ENCODE assay signal across 10 cellular contexts in genomic region chr11:35721576-35722341, GRCh38.
A peak's percentile ranks its signal among the peaks of the same experiment; 100 is the strongest.
DNase-seq lines count a peak whose midpoint lies in the region; ATAC-seq and TF ChIP-seq lines count a peak whose summit lies in the region.
"Had no signal": no experiment of that assay in that cellular context is flagged by ENCODE, and none has a peak within 500 bp of the region (broad histone marks: within the 10 kb centered on the region; RNA-seq: fewer than 3 reads in every experiment).

No MANE protein-coding gene starts in this region.

- no peak overlapping the region for H3K27ac Mint-ChIP-seq in T-helper 2 cell treated with Interferon-gamma antibody and Interleukin-4, amounts not matched to agents 5 μg/mL and 100 μg/mL, for 36 hours

- no peak for TF ChIP-seq CTCF in NB4 (IDR thresholded peaks at IDR 0.05; ENCODE audit: low read depth, low read length)

- DNase-seq in NB4 (ENCODE audit: low read depth), result peak; percentile 5
- peak; percentile 22 for DNase-seq in putamen (ENCODE audit: low spot score)
- no peak for DNase-seq in NCI-H2081 treated with DMSO at 0.1 percent for 48 hours (lab: John Stamatoyannopoulos, UW)
- DNase-seq in T-helper 2 cell treated with Interferon-gamma antibody and Interleukin-4, amounts not matched to agents 5 μg/mL and 100 μg/mL, for 36 hours (ENCODE audit: low spot score), result no peak
- no peak for DNase-seq in activated T-cell treated with anti-CD3 and anti-CD28 coated beads, Interleukin-2, amount 50 U/mL, for 1 hour
- no peak for DNase-seq in epidermal melanocyte (ENCODE audit: insufficient read length, low spot score)
- DNase-seq: NCI-H1417 treated with DMSO at 0.1 percent for 48 hours had no signal

- ATAC-seq in GM18867 (IDR thresholded peaks at IDR 0.05; ENCODE audit: unreplicated experiment), result peak; percentile 51
- ATAC-seq in GM21825 (IDR thresholded peaks at IDR 0.05; ENCODE audit: unreplicated experiment), result peak; percentile 59

- no peaks in the 10 kb centered on the region for H3K27me3 Mint-ChIP-seq in T-helper 2 cell treated with Interferon-gamma antibody and Interleukin-4, amounts not matched to agents 5 μg/mL and 100 μg/mL, for 36 hours (ENCODE audit: low read depth)

- H3K4me1 Mint-ChIP-seq in T-helper 2 cell treated with Interferon-gamma antibody and Interleukin-4, amounts not matched to agents 5 μg/mL and 100 μg/mL, for 36 hours (ENCODE audit: low read depth), result peaks cover 2% of the 10 kb centered on the region

- no peak for TF ChIP-seq POLR2A in NB4 (IDR thresholded peaks at IDR 0.05; ENCODE audit: extremely low read depth, insufficient read length)

- no peak overlapping the region for H3K4me3 ChIP-seq in NB4 (ENCODE audit: low read depth, low read length)
- H3K4me3 ChIP-seq: hepatocyte had no signal

- H3K4me3 Mint-ChIP-seq in T-helper 2 cell treated with Interferon-gamma antibody and Interleukin-4, amounts not matched to agents 5 μg/mL and 100 μg/mL, for 36 hours, result no peak overlapping the region

- H3K9me3 Mint-ChIP-seq in T-helper 2 cell treated with Interferon-gamma antibody and Interleukin-4, amounts not matched to agents 5 μg/mL and 100 μg/mL, for 36 hours, result no peaks in the 10 kb centered on the region

- H3K36me3 Mint-ChIP-seq in T-helper 2 cell treated with Interferon-gamma antibody and Interleukin-4, amounts not matched to agents 5 μg/mL and 100 μg/mL, for 36 hours (ENCODE audit: low read depth), result peaks cover 10% of the 10 kb centered on the region

Comparison
In these comparisons a context has a peak if more than half of its experiments do, and no peak if none do; other contexts are left out.
1. DNase-seq: peak in NB4 (single experiment) and putamen (single experiment); none in NCI-H2081 treated with DMSO at 0.1 percent for 48 hours (single experiment), T-helper 2 cell treated with Interferon-gamma antibody and Interleukin-4, amounts not matched to agents 5 μg/mL and 100 μg/mL, for 36 hours (single experiment), activated T-cell treated with anti-CD3 and anti-CD28 coated beads, Interleukin-2, amount 50 U/mL, for 1 hour (single experiment) and epidermal melanocyte (single experiment).